In the genomic region with DNA sequence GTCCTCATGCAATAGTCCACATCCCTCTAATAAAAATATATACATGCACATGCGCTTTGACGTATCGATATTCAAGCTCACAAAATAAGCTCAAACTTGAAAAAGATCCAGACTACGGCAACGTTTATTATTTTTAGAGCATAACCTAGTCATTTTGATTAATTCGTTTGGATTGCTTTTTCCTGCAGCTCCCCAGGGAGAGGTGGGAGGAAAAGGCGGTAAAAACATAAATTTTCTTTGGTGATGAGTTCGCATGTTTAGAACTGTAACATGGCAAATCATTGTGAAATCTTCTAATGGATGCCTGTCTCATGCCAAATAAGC, we compare ENCODE assay signal across 1 cellular context.
TF ChIP-seq lines count a peak whose summit lies in the region.

No MANE protein-coding gene starts in this region.

TF ChIP-seq in GM23338, 12 proteins besides CTCF, POLR2A, EP300 and RAD21:
- TF ChIP-seq, protein P1, sequence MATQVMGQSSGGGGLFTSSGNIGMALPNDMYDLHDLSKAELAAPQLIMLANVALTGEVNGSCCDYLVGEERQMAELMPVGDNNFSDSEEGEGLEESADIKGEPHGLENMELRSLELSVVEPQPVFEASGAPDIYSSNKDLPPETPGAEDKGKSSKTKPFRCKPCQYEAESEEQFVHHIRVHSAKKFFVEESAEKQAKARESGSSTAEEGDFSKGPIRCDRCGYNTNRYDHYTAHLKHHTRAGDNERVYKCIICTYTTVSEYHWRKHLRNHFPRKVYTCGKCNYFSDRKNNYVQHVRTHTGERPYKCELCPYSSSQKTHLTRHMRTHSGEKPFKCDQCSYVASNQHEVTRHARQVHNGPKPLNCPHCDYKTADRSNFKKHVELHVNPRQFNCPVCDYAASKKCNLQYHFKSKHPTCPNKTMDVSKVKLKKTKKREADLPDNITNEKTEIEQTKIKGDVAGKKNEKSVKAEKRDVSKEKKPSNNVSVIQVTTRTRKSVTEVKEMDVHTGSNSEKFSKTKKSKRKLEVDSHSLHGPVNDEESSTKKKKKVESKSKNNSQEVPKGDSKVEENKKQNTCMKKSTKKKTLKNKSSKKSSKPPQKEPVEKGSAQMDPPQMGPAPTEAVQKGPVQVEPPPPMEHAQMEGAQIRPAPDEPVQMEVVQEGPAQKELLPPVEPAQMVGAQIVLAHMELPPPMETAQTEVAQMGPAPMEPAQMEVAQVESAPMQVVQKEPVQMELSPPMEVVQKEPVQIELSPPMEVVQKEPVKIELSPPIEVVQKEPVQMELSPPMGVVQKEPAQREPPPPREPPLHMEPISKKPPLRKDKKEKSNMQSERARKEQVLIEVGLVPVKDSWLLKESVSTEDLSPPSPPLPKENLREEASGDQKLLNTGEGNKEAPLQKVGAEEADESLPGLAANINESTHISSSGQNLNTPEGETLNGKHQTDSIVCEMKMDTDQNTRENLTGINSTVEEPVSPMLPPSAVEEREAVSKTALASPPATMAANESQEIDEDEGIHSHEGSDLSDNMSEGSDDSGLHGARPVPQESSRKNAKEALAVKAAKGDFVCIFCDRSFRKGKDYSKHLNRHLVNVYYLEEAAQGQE (IDR thresholded peaks at IDR 0.05; ENCODE audit: unreplicated experiment) = no peak
- no peak for TF ChIP-seq ZNF331 (CRISPR knock-in tag; IDR thresholded peaks at IDR 0.05; ENCODE audit: low read depth)
- no peak for TF ChIP-seq ETS1 (IDR thresholded peaks at IDR 0.05)
- TF ChIP-seq CREB1 (CRISPR knock-in tag; IDR thresholded peaks at IDR 0.05; ENCODE audit: low read depth) = no peak
- TF ChIP-seq ZNF114 (CRISPR knock-in tag; IDR thresholded peaks at IDR 0.05) = no peak
- TF ChIP-seq JUNB (IDR thresholded peaks at IDR 0.05; ENCODE audit: unreplicated experiment) = no peak
- no peak for TF ChIP-seq EZH2phosphoT487 (IDR thresholded peaks at IDR 0.05; ENCODE audit: unreplicated experiment)
- TF ChIP-seq POLR2AphosphoS5 (IDR thresholded peaks at IDR 0.05; ENCODE audit: low read depth) = no peak
- no peak for TF ChIP-seq EZH2 (IDR thresholded peaks at IDR 0.05; ENCODE audit: low read depth, unreplicated experiment)
- TF ChIP-seq STAT1 (IDR thresholded peaks at IDR 0.05; ENCODE audit: unreplicated experiment) = no peak
- TF ChIP-seq, protein P2, sequence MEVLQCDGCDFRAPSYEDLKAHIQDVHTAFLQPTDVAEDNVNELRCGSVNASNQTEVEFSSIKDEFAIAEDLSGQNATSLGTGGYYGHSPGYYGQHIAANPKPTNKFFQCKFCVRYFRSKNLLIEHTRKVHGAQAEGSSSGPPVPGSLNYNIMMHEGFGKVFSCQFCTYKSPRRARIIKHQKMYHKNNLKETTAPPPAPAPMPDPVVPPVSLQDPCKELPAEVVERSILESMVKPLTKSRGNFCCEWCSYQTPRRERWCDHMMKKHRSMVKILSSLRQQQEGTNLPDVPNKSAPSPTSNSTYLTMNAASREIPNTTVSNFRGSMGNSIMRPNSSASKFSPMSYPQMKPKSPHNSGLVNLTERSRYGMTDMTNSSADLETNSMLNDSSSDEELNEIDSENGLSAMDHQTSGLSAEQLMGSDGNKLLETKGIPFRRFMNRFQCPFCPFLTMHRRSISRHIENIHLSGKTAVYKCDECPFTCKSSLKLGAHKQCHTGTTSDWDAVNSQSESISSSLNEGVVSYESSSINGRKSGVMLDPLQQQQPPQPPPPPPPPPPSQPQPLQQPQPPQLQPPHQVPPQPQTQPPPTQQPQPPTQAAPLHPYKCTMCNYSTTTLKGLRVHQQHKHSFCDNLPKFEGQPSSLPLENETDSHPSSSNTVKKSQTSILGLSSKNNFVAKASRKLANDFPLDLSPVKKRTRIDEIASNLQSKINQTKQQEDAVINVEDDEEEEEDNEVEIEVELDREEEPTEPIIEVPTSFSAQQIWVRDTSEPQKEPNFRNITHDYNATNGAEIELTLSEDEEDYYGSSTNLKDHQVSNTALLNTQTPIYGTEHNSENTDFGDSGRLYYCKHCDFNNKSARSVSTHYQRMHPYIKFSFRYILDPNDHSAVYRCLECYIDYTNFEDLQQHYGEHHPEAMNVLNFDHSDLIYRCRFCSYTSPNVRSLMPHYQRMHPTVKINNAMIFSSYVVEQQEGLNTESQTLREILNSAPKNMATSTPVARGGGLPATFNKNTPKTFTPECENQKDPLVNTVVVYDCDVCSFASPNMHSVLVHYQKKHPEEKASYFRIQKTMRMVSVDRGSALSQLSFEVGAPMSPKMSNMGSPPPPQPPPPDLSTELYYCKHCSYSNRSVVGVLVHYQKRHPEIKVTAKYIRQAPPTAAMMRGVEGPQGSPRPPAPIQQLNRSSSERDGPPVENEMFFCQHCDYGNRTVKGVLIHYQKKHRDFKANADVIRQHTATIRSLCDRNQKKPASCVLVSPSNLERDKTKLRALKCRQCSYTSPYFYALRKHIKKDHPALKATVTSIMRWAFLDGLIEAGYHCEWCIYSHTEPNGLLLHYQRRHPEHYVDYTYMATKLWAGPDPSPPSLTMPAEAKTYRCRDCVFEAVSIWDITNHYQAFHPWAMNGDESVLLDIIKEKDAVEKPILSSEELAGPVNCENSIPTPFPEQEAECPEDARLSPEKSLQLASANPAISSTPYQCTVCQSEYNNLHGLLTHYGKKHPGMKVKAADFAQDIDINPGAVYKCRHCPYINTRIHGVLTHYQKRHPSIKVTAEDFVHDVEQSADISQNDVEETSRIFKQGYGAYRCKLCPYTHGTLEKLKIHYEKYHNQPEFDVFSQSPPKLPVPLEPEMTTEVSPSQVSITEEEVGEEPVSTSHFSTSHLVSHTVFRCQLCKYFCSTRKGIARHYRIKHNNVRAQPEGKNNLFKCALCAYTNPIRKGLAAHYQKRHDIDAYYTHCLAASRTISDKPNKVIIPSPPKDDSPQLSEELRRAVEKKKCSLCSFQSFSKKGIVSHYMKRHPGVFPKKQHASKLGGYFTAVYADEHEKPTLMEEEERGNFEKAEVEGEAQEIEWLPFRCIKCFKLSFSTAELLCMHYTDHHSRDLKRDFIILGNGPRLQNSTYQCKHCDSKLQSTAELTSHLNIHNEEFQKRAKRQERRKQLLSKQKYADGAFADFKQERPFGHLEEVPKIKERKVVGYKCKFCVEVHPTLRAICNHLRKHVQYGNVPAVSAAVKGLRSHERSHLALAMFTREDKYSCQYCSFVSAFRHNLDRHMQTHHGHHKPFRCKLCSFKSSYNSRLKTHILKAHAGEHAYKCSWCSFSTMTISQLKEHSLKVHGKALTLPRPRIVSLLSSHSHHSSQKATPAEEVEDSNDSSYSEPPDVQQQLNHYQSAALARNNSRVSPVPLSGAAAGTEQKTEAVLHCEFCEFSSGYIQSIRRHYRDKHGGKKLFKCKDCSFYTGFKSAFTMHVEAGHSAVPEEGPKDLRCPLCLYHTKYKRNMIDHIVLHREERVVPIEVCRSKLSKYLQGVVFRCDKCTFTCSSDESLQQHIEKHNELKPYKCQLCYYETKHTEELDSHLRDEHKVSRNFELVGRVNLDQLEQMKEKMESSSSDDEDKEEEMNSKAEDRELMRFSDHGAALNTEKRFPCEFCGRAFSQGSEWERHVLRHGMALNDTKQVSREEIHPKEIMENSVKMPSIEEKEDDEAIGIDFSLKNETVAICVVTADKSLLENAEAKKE (CRISPR knock-in tag; IDR thresholded peaks at IDR 0.05) = no peak
- TF ChIP-seq NANOG (IDR thresholded peaks at IDR 0.05; ENCODE audit: borderline replicate concordance) = no peak
